Comparison of ENCODE assay signal across 9 cellular contexts in the genomic region with DNA sequence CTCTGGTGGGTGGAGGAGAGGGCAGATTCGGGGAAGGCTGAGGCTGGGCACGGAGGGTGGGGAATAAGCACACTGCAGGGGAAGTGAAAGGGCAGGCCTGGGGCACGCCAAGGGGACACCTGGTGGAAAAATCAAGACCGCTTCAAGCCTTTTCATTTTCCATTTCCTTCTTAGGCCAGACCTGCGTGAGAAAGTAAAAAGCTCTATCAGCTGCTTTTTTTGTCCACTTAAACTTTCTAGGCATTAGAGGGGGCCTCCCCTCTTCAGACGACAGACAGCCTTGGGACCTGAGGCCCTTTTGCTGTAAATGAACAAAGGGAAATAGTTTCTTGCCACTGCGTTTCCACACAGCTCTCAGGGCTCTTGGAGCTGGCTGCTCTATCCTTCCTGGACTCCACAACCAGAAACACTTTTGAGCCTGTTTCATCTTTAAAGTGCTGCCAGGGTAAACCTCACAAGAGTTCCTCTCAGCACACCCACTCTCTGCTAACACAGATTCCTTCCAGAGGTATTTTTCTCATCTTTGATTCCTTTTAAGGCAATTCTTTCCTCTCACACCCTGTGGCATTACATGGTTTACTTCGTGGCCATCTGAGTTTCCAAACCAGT. TPM values are rescaled to one million over a fixed set of nuclear protein-coding genes. Genes with fewer than 3 reads are reported as not detected.
DNase-seq lines count a peak whose midpoint lies in the region; ATAC-seq and TF ChIP-seq lines count a peak whose summit lies in the region.
"Had no signal": no experiment of that assay in that cellular context is flagged by ENCODE, and none has a peak within 500 bp of the region (broad histone marks: within the 10 kb centered on the region; RNA-seq: fewer than 3 reads in every experiment).

No MANE protein-coding gene starts in this region.

- CTCF ChIA-PET in A673 (lab: Charles Lee), result no interaction called here
- CTCF ChIA-PET in activated CD4-positive, alpha-beta T cell treated with anti-CD3 and anti-CD28 coated beads, Interleukin-2, amount 10 ng/mL, durations not matched to agents 7 days and 5 days (lab: Charles Lee), result no interaction called here

- DNase-seq in GM10266 (ENCODE audit: extremely low spot score), result peak; percentile 67
- peak; percentile 47 for DNase-seq in germinal center (ENCODE audit: low spot score)
- no peak for DNase-seq in A673 (ENCODE audit: low spot score)
- DNase-seq in NCI-H1092 (lab: John Stamatoyannopoulos, UW), result no peak
- DNase-seq in activated CD4-positive, alpha-beta T cell treated with anti-CD3 and anti-CD28 coated beads, Interleukin-2, amount 10 ng/mL, durations not matched to agents 7 days and 5 days, result no peak
- no peak for DNase-seq in vagina (ENCODE audit: extremely low spot score in 2 of 2)
- DNase-seq: body of pancreas had no signal

- intact Hi-C loops in A673 (cut with micrococcal nuclease; ENCODE audit: unreplicated experiment) (no loop called here), vagina (cut with DNase I) (no loop called here)

- H3K4me1 ChIP-seq in A673 (ENCODE audit: insufficient read depth, low read length, poor library complexity, severe bottlenecking), result no peaks in the 10 kb centered on the region
- H3K4me1 ChIP-seq in vagina, result peaks cover 9% of the 10 kb centered on the region
- H3K4me1 ChIP-seq: body of pancreas had no signal

- H3K27ac ChIP-seq in A673 (ENCODE audit: low read depth, low read length, poor library complexity, severe bottlenecking), result no peak overlapping the region
- H3K27ac ChIP-seq in vagina, result no peak overlapping the region
- H3K27ac ChIP-seq: body of pancreas had no signal

- H3K4me1 Mint-ChIP-seq in activated CD4-positive, alpha-beta T cell treated with anti-CD3 and anti-CD28 coated beads, Interleukin-2, amount 10 ng/mL, durations not matched to agents 7 days and 5 days, result peaks cover 6% of the 10 kb centered on the region

- H3K4me3 ChIP-seq in A673 (ENCODE audit: low read depth, low read length, poor library complexity, severe bottlenecking), result no peak overlapping the region
- no peak overlapping the region for H3K4me3 ChIP-seq in vagina
- H3K4me3 ChIP-seq: body of pancreas had no signal

- ATAC-seq in GM21367 (IDR thresholded peaks at IDR 0.05; ENCODE audit: unreplicated experiment) (peak; percentile 49), HG03521 (IDR thresholded peaks at IDR 0.05; ENCODE audit: unreplicated experiment) (peak; percentile 39)
- ATAC-seq: body of pancreas had no signal

- H3K27ac Mint-ChIP-seq in activated CD4-positive, alpha-beta T cell treated with anti-CD3 and anti-CD28 coated beads, Interleukin-2, amount 10 ng/mL, durations not matched to agents 7 days and 5 days, result no peak overlapping the region

- no peaks in the 10 kb centered on the region for H3K27me3 Mint-ChIP-seq in activated CD4-positive, alpha-beta T cell treated with anti-CD3 and anti-CD28 coated beads, Interleukin-2, amount 10 ng/mL, durations not matched to agents 7 days and 5 days

- POLR2A ChIA-PET in A673 (lab: Charles Lee; ENCODE audit: low non-redundant PET), result no interaction called here
- POLR2A ChIA-PET in activated CD4-positive, alpha-beta T cell treated with anti-CD3 and anti-CD28 coated beads, Interleukin-2, amount 10 ng/mL, durations not matched to agents 7 days and 5 days (lab: Charles Lee), result no interaction called here

- peaks cover 12% of the 10 kb centered on the region for H3K36me3 Mint-ChIP-seq in activated CD4-positive, alpha-beta T cell treated with anti-CD3 and anti-CD28 coated beads, Interleukin-2, amount 10 ng/mL, durations not matched to agents 7 days and 5 days (ENCODE audit: low read depth)

- no TSS peak for BruUV-seq in A673 (replicated peaks; lab: Mats Ljungman, UMichigan)

- H3K36me3 ChIP-seq in A673 (ENCODE audit: insufficient read depth, low read length, poor library complexity, severe bottlenecking) (peaks cover 5% of the 10 kb centered on the region), vagina (peaks cover 0 to 41% of the 10 kb centered on the region in 2 donors)

- TF ChIP-seq POLR2A in vagina (IDR thresholded peaks at IDR 0.05), result no peak

- H3K9me3 Mint-ChIP-seq in activated CD4-positive, alpha-beta T cell treated with anti-CD3 and anti-CD28 coated beads, Interleukin-2, amount 10 ng/mL, durations not matched to agents 7 days and 5 days, result no peaks in the 10 kb centered on the region

- no peak overlapping the region for H3K4me3 Mint-ChIP-seq in activated CD4-positive, alpha-beta T cell treated with anti-CD3 and anti-CD28 coated beads, Interleukin-2, amount 10 ng/mL, durations not matched to agents 7 days and 5 days

- no peak for TF ChIP-seq CTCF in GM10266 (IDR thresholded peaks at IDR 0.05; ENCODE audit: control insufficient read depth, insufficient read depth, low read depth, missing control alignments)
- no peak for TF ChIP-seq CTCF in A673 (conservative IDR thresholded peaks at IDR 0.05; ENCODE audit: low read depth, low read length)
- no peak for TF ChIP-seq CTCF in vagina (IDR thresholded peaks at IDR 0.05)

- H3K27me3 ChIP-seq in A673 (replicated peaks; ENCODE audit: insufficient read depth, low read depth, low read length, poor library complexity) (no peaks in the 10 kb centered on the region), vagina (no peaks in the 10 kb centered on the region)
- H3K27me3 ChIP-seq: body of pancreas had no signal

- H3K9me3 ChIP-seq in A673 (ENCODE audit: low read depth, low read length, poor library complexity, severe bottlenecking), result no peaks in the 10 kb centered on the region
- no peaks in the 10 kb centered on the region for H3K9me3 ChIP-seq in vagina
- H3K9me3 ChIP-seq: body of pancreas had no signal

RNA-seq across cellular contexts. Expression of a gene that starts 25.0 kb away (rescaled TPM):
- 0.15 and 0.19 TPM in 2 replicates for total RNA-seq in A673 (2021)
- total RNA-seq in activated CD4-positive, alpha-beta T cell treated with anti-CD3 and anti-CD28 coated beads, Interleukin-2, amount 10 ng/mL, durations not matched to agents 7 days and 5 days, result not detected
- total RNA-seq in vagina, result not detected
- total RNA-seq: body of pancreas had no signal

Comparison
In these comparisons a context has a peak if more than half of its experiments do, and no peak if none do; other contexts are left out.
1. DNase-seq: peak in GM10266 (single experiment) and germinal center (single experiment); none in A673 (single experiment), NCI-H1092 (single experiment), activated CD4-positive, alpha-beta T cell treated with anti-CD3 and anti-CD28 coated beads, Interleukin-2, amount 10 ng/mL, durations not matched to agents 7 days and 5 days (single experiment) and vagina (0 of 2).